14 cellular contexts compared by ENCODE assay signal in the genomic region with DNA sequence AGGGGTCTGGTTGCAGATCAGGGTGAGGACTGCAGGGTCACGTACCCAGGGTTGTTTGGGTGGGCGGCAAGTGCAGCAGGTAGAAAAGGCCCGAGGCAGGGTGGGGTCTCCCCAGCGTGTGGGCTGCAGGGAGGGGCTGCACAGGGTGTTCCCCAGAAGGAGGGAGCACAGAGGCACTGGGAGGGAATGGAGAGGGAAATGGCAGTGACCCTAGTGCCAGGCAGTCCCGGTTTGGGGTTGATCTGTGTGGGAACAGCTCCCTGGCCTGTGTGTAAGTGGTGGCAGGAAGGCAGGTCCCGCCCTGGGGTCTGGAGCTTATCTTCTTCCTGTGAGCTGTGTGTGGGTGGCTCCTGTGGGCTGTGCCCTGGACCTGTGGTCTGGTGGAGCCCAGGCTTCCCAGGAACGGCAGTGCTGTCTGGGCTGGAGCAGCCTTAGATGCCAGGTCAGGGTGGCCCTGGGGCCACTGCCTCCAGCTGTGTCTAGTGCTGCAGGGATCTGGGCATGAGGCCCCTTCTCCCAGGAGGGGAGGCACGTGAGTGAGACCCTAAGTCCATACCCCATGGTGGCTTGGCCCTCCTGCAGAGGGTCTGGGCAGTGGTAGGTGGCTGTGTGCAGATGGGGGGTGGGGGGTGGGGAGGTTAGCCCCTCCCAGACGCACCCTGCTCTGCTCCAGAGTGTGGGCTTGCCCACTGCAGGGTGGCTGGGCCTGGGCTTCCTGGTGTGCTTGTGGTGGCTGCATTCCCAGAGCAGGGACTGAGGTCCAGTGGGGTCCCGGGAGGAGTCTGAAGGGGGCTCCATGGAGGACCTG.
DNase-seq lines count a peak whose midpoint lies in the region; ATAC-seq and TF ChIP-seq lines count a peak whose summit lies in the region.
"Had no signal": no experiment of that assay in that cellular context is flagged by ENCODE, and none has a peak within 500 bp of the region (broad histone marks: within the 10 kb centered on the region; RNA-seq: fewer than 3 reads in every experiment).

No MANE protein-coding gene starts in this region.

- no peaks in the 10 kb centered on the region for H3K9me2 ChIP-seq in SK-N-SH

- no peaks in the 10 kb centered on the region for H3K36me3 ChIP-seq in SK-N-SH (replicated peaks in 1 of 2; ENCODE audit: control insufficient read depth in 1 of 2, insufficient read depth in 2 of 2, low read length in 1 of 2)
- H3K36me3 ChIP-seq: thoracic aorta had no signal

- H3K4me1 ChIP-seq in SK-N-SH (ENCODE audit: control insufficient read depth in 1 of 2, insufficient read depth in 2 of 2, low read depth in 1 of 2, low read length in 1 of 2) = peaks cover 0 to 33% of the 10 kb centered on the region in 2 experiments; a peak in 1 of 4 replicates

- no peaks in the 10 kb centered on the region for H3K27me3 ChIP-seq in SK-N-SH (ENCODE audit: insufficient read depth)

- no peak overlapping the region; a peak in 1 of 4 replicates for H3K4me3 ChIP-seq in SK-N-SH (ENCODE audit: low read depth in 2 of 2, low read length in 1 of 2)
- H3K4me3 ChIP-seq: thoracic aorta had no signal

- TF ChIP-seq EP300 in SK-N-SH (IDR thresholded peaks at IDR 0.05; ENCODE audit: borderline replicate concordance in 1 of 2, low read depth in 1 of 2, low read length in 1 of 2) = peak in 1 of 2 experiments; percentile 75; a peak in 1 of 4 replicates

- intact Hi-C loops in posterior vena cava (cut with DNase I) = no loop called here

- peak; percentile 9 for TF ChIP-seq POLR2A in GM19193 (IDR thresholded peaks at IDR 0.05; ENCODE audit: extremely low read depth, insufficient read depth, insufficient read length)
- TF ChIP-seq POLR2A in erythroblast (IDR thresholded peaks at IDR 0.05; ENCODE audit: low read length) = peak; percentile 74

- no peak overlapping the region for H3K4me2 ChIP-seq in SK-N-SH

- 0 out of 2 replicates have a peak, but pooled peaks have one; percentile 3 for TF ChIP-seq RAD21 in SK-N-SH (IDR thresholded peaks at IDR 0.05; ENCODE audit: low read length)

- H2AFZ ChIP-seq in SK-N-SH (ENCODE audit: low read depth) = no peak overlapping the region

- H3K27ac ChIP-seq in SK-N-SH (ENCODE audit: low read depth in 2 of 2, low read length in 1 of 2) = peak overlapping the region in 1 of 2 experiments; percentile 91; a peak in 2 of 4 replicates
- H3K27ac ChIP-seq: thoracic aorta had no signal

- CTCF ChIA-PET in SK-N-SH (lab: Yijun Ruan, JAX) = no interaction called here

- POLR2A ChIA-PET in SK-N-SH (lab: Yijun Ruan, JAX) = interaction anchor here (1.1 to 1.5 kb wide), 3 partner anchors 10 to 33 kb away, joined by 5 to 11 read pairs (median 5); no protein-coding TSS in a partner anchor

- no peaks in the 10 kb centered on the region for H3F3A ChIP-seq in SK-N-SH (replicated peaks; ENCODE audit: insufficient read depth)

- H3K9ac ChIP-seq in SK-N-SH = no peak overlapping the region

- TF ChIP-seq CTCF in SK-N-SH (IDR thresholded peaks at IDR 0.05) = no peak

- no peaks in the 10 kb centered on the region for H3K9me3 ChIP-seq in SK-N-SH
- H3K9me3 ChIP-seq: thoracic aorta had no signal

- no peak for ATAC-seq in HG02973 (IDR thresholded peaks at IDR 0.05; ENCODE audit: unreplicated experiment)

- H4K20me1 ChIP-seq in SK-N-SH (ENCODE audit: insufficient read depth) = no peaks in the 10 kb centered on the region

- WGBS in SK-N-SH (ENCODE audit: low lambda C conversion rate) = 15% methylated on average over 8 of the region's 10 CpGs

- DNase-seq in SK-N-SH = peak; percentile 80
- no peak for DNase-seq in erythroblast (lab: John Stamatoyannopoulos, UW)
- DNase-seq in posterior vena cava (ENCODE audit: low spot score) = peak; percentile 58
- no peak for DNase-seq in NCI-H1436 (lab: John Stamatoyannopoulos, UW)
- DNase-seq in GOT3 (lab: John Stamatoyannopoulos, UW) = no peak
- DNase-seq: activated CD4-positive, alpha-beta T cell treated with anti-CD3 and anti-CD28 coated beads, Interleukin-2, amount 50 U/mL, for 1 hour; COR-L47; HCEC 1CT; immature natural killer cell; KG1; NCI-H2081 had no signal

- no peaks in the 10 kb centered on the region for H3K79me2 ChIP-seq in SK-N-SH (ENCODE audit: insufficient read depth)

TF ChIP-seq in SK-N-SH, 30 proteins besides CTCF, POLR2A, EP300 and RAD21:
- TF ChIP-seq FOSL2 (IDR thresholded peaks at IDR 0.05; ENCODE audit: borderline replicate concordance, low read depth) (no peak), SMC3 (IDR thresholded peaks at IDR 0.05; ENCODE audit: low read depth, low read length) (no peak), POLR2AphosphoS5 (IDR thresholded peaks at IDR 0.05; ENCODE audit: low read depth, low read length) (no peak), REST (IDR thresholded peaks at IDR 0.05; ENCODE audit: low read depth, low read length) (no peak), GATA2 (CRISPR knock-in tag; IDR thresholded peaks at IDR 0.05) (peak; percentile 53; the same call in 1 of the 2 replicates), NFIC (IDR thresholded peaks at IDR 0.05; ENCODE audit: borderline replicate concordance) (no peak)
- TF ChIP-seq, protein P1, sequence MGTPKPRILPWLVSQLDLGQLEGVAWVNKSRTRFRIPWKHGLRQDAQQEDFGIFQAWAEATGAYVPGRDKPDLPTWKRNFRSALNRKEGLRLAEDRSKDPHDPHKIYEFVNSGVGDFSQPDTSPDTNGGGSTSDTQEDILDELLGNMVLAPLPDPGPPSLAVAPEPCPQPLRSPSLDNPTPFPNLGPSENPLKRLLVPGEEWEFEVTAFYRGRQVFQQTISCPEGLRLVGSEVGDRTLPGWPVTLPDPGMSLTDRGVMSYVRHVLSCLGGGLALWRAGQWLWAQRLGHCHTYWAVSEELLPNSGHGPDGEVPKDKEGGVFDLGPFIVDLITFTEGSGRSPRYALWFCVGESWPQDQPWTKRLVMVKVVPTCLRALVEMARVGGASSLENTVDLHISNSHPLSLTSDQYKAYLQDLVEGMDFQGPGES (IDR thresholded peaks at IDR 0.05; ENCODE audit: low read depth, low read length) = no peak

Comparison
In these comparisons a context has a peak if more than half of its experiments do, and no peak if none do; other contexts are left out.
1. DNase-seq: peak in SK-N-SH (single experiment) and posterior vena cava (single experiment); none in erythroblast (0 of 2), NCI-H1436 (single experiment) and GOT3 (single experiment).